ENCODE assay signal across 23 cellular contexts in the genomic region with DNA sequence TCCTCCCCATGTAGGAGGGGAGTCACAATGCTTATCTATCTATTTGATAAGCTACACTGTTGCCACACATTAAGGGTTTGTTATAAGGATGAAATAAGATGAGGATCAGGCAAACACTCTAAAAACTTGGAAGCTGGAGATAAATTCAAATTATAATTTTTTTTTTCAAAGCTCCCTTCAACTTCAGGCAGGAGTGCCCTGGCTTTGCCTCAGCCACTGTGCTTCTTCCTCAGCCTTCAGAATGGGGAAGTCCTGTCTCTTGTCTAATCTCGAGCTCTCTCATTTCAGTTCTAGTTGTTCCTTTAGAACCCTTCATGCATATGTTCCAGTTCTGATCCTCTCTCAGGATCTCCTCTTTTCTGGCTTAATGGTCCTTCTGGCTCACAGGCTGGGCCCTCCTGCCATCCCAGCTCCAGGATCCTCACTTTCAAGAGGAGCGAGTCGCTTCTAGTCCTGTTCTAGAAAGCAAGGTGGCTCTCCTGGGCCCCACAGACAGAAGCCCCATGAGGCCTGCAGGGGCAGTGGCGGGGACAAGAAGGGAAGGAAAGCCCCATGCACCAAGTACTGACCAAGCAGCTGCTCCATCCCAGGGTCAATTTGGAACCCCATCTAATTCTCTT.
DNase-seq lines count a peak whose midpoint lies in the region; ATAC-seq, FAIRE-seq and TF ChIP-seq lines count a peak whose summit lies in the region.
"Had no signal": no experiment of that assay in that cellular context is flagged by ENCODE, and none has a peak within 500 bp of the region (broad histone marks: within the 10 kb centered on the region; RNA-seq: fewer than 3 reads in every experiment).

No MANE protein-coding gene starts in this region.

- peak overlapping the region; percentile 50 for H3K27ac Mint-ChIP-seq in neural crest cell (ENCODE audit: unreplicated experiment)
- no peak overlapping the region for H3K27ac Mint-ChIP-seq in CD4-positive, alpha-beta memory T cell
- H3K27ac Mint-ChIP-seq: natural killer cell, T-cell had no signal

- H3K36me3 ChIP-seq in WERI-Rb-1 = no peaks in the 10 kb centered on the region
- H3K36me3 ChIP-seq in CD4-positive, alpha-beta memory T cell (ENCODE audit: insufficient read depth, low read length) = no peaks in the 10 kb centered on the region
- H3K36me3 ChIP-seq: brain microvascular endothelial cell, right lobe of liver had no signal

- intact Hi-C loops in CD4-positive, alpha-beta memory T cell (cut with micrococcal nuclease) = no loop called here

- H3K27me3 Mint-ChIP-seq in neural crest cell (ENCODE audit: low read depth) = no peaks in the 10 kb centered on the region
- no peaks in the 10 kb centered on the region for H3K27me3 Mint-ChIP-seq in CD4-positive, alpha-beta memory T cell

- H3K27me3 ChIP-seq in WERI-Rb-1 (ENCODE audit: insufficient read depth, low read depth, severe bottlenecking) = no peaks in the 10 kb centered on the region
- no peaks in the 10 kb centered on the region for H3K27me3 ChIP-seq in CD4-positive, alpha-beta memory T cell (ENCODE audit: insufficient read depth, low read length)
- H3K27me3 ChIP-seq: brain microvascular endothelial cell, right lobe of liver had no signal

- TF ChIP-seq CTCF in WERI-Rb-1 (IDR thresholded peaks at IDR 0.05; ENCODE audit: low read depth, low read length) (no peak), neural crest cell (conservative IDR thresholded peaks at IDR 0.05) (no peak), GM13976 (IDR thresholded peaks at IDR 0.05; ENCODE audit: borderline replicate concordance, control extremely low read depth, extremely low read depth, insufficient read depth, missing control alignments) (no peak)

- no peak overlapping the region for H3K27ac ChIP-seq in WERI-Rb-1
- no peak overlapping the region for H3K27ac ChIP-seq in CD4-positive, alpha-beta memory T cell (ENCODE audit: low read depth, low read length)
- H3K27ac ChIP-seq: brain microvascular endothelial cell, C4-2B, parathyroid adenoma, right lobe of liver had no signal

- H3K9me3 Mint-ChIP-seq in neural crest cell = no peaks in the 10 kb centered on the region
- no peaks in the 10 kb centered on the region for H3K9me3 Mint-ChIP-seq in CD4-positive, alpha-beta memory T cell
- H3K9me3 Mint-ChIP-seq: H9, natural killer cell, T-cell had no signal

- H3K9me3 ChIP-seq in WERI-Rb-1 (ENCODE audit: severe bottlenecking) = no peaks in the 10 kb centered on the region
- no peaks in the 10 kb centered on the region for H3K9me3 ChIP-seq in CD4-positive, alpha-beta memory T cell (ENCODE audit: control insufficient read depth in 1 of 2, low read length in 2 of 2)
- H3K9me3 ChIP-seq: right lobe of liver had no signal

- DNase-seq in GM12891 (ENCODE audit: insufficient read length, low spot score) = no peak
- DNase-seq in NOMO-1 treated with DMSO at 0.1 percent for 48 hours (lab: John Stamatoyannopoulos, UW; ENCODE audit: unreplicated experiment) = peak; percentile 46
- peak; percentile 8 for DNase-seq in WERI-Rb-1
- no peak for DNase-seq in neural crest cell (ENCODE audit: low read depth, low spot score)
- DNase-seq in CD4-positive, alpha-beta memory T cell = no peak
- DNase-seq in NCI-H1417 (lab: John Stamatoyannopoulos, UW) = no peak
- DNase-seq in GM13976 (ENCODE audit: low spot score) = no peak
- DNase-seq: activated CD4-positive, alpha-beta T cell treated with anti-CD3 and anti-CD28 coated beads, Interleukin-2, amount 50 U/mL, for 4 hours; activated gamma-delta T cell treated with Interleukin-2 at 50 U/mL for 16 hours; brain microvascular endothelial cell; H9; left cardiac atrium; mesendoderm; natural killer cell; NCI-H1694 treated with DMSO at 0.1 percent for 48 hours; NCI-H526 treated with DMSO at 0.1 percent for 48 hours; Right ventricle myocardium superior; T-cell had no signal

- H3K4me1 ChIP-seq in CD4-positive, alpha-beta memory T cell (ENCODE audit: insufficient read depth, low read length) = no peaks in the 10 kb centered on the region
- H3K4me1 ChIP-seq: right lobe of liver had no signal

- CTCF ChIA-PET in CD4-positive, alpha-beta memory T cell (lab: Charles Lee; ENCODE audit: partially characterized antibody) = no interaction called here

- peaks cover 14% of the 10 kb centered on the region for H3K4me1 Mint-ChIP-seq in neural crest cell
- H3K4me1 Mint-ChIP-seq in CD4-positive, alpha-beta memory T cell = peaks cover 0 to 4% (median 0%) of the 10 kb centered on the region in 4 donors
- H3K4me1 Mint-ChIP-seq: natural killer cell, T-cell had no signal

- in situ Hi-C loops in GM13976 (cut with MboI; ENCODE audit: low sequenced_read_pairs, unreplicated experiment) = no loop called here

- no peak overlapping the region for H3K4me3 ChIP-seq in WERI-Rb-1 (ENCODE audit: low read depth, low read length)
- no peak overlapping the region for H3K4me3 ChIP-seq in CD4-positive, alpha-beta memory T cell (ENCODE audit: low read length in 2 of 2)
- H3K4me3 ChIP-seq: right lobe of liver had no signal

- no peak overlapping the region for H3K4me3 Mint-ChIP-seq in neural crest cell
- H3K4me3 Mint-ChIP-seq in CD4-positive, alpha-beta memory T cell = no peak overlapping the region
- H3K4me3 Mint-ChIP-seq: H9, natural killer cell, T-cell had no signal

- no peaks in the 10 kb centered on the region for H3K36me3 Mint-ChIP-seq in neural crest cell (ENCODE audit: low read depth)
- H3K36me3 Mint-ChIP-seq in CD4-positive, alpha-beta memory T cell = no peaks in the 10 kb centered on the region
- H3K36me3 Mint-ChIP-seq: natural killer cell, T-cell had no signal

- TF ChIP-seq POLR2A in GM12891 (IDR thresholded peaks at IDR 0.05; ENCODE audit: low read depth, low read length) = no peak

- POLR2A ChIA-PET in CD4-positive, alpha-beta memory T cell (lab: Charles Lee; ENCODE audit: partially characterized antibody) = no interaction called here

- no peak for ATAC-seq in GM19035 (IDR thresholded peaks at IDR 0.05; ENCODE audit: unreplicated experiment)
- ATAC-seq: left cardiac atrium, natural killer cell, T-cell had no signal

- FAIRE-seq in GM12891 (lab: Jason Lieb, UNC) = no peak
- FAIRE-seq: colon had no signal

TF ChIP-seq in GM12891, 5 proteins besides CTCF, POLR2A, EP300 and RAD21:
- TF ChIP-seq POLR2AphosphoS5 (IDR thresholded peaks at IDR 0.05; ENCODE audit: low read depth, low read length) = no peak
- TF ChIP-seq TAF1 (IDR thresholded peaks at IDR 0.05; ENCODE audit: low read depth, low read length) = no peak
- no peak for TF ChIP-seq POU2F2 (IDR thresholded peaks at IDR 0.05; ENCODE audit: low read depth, low read length)
- peak; percentile 44; the same call in 1 of the 2 replicates for TF ChIP-seq SPI1 (IDR thresholded peaks at IDR 0.05; ENCODE audit: low read depth, low read length)
- TF ChIP-seq PAX5 (IDR thresholded peaks at IDR 0.05; ENCODE audit: insufficient read depth, low read length, severe bottlenecking) = no peak

Comparison
In these comparisons a context has a peak if more than half of its experiments do, and no peak if none do; other contexts are left out.
1. DNase-seq: peak in NOMO-1 treated with DMSO at 0.1 percent for 48 hours (single experiment) and WERI-Rb-1 (single experiment); none in GM12891 (single experiment), neural crest cell (single experiment), CD4-positive, alpha-beta memory T cell (0 of 5), NCI-H1417 (0 of 3) and GM13976 (single experiment).